In genomic region chr16:88999457-89000206, GRCh38 we compare ENCODE assay signal across 1 cellular context.
TF ChIP-seq lines count a peak whose summit lies in the region.

No MANE protein-coding gene starts in this region.

TF ChIP-seq in K562, 482 proteins besides CTCF, POLR2A, EP300 and RAD21 (continued from another document and continues in another):
- TF ChIP-seq ATF7 (IDR thresholded peaks at IDR 0.05) (peak; percentile 47), ZBED1 (IDR thresholded peaks at IDR 0.05) (no peak), NCOA6 (IDR thresholded peaks at IDR 0.05) (no peak), HMG20A (CRISPR knock-in tag; conservative IDR thresholded peaks at IDR 0.05) (no peak), NFYB (IDR thresholded peaks at IDR 0.05; ENCODE audit: extremely low read depth, insufficient read length) (no peak), ZNF75A (CRISPR knock-in tag; IDR thresholded peaks at IDR 0.05) (no peak), IRF2 (CRISPR knock-in tag; IDR thresholded peaks at IDR 0.05) (no peak), MYNN (IDR thresholded peaks at IDR 0.05) (no peak), MYNN (CRISPR knock-in tag; IDR thresholded peaks at IDR 0.05) (no peak), SIN3A (IDR thresholded peaks at IDR 0.05; ENCODE audit: borderline replicate concordance in 2 of 2, control insufficient read depth in 1 of 2, low read depth in 2 of 2, low read length in 2 of 2) (peak; percentile 38 to 58; a peak in 1 of 4 replicates), VEZF1 (CRISPR knock-in tag; IDR thresholded peaks at IDR 0.05) (peak; percentile 99), CREB3 (tag; conservative IDR thresholded peaks at IDR 0.05; ENCODE audit: low read depth) (0 out of 2 replicates have a peak, but pooled peaks have one; percentile 39), ATF1 (CRISPR knock-in tag; IDR thresholded peaks at IDR 0.05) (peak; percentile 30; the same call in 1 of the 2 replicates), ATF1 (tag; IDR thresholded peaks at IDR 0.05) (peak; percentile 82), MIER1 (IDR thresholded peaks at IDR 0.05; ENCODE audit: low read depth) (0 out of 2 replicates have a peak, but pooled peaks have one; percentile 34), MYC (IDR thresholded peaks at IDR 0.05; ENCODE audit: low read depth, low read length) (peak; percentile 87), MYC (CRISPR knock-in tag; IDR thresholded peaks at IDR 0.05; ENCODE audit: borderline replicate concordance, low read depth) (no peak), COPS2 (conservative IDR thresholded peaks at IDR 0.05) (no peak), ZNF263 (CRISPR knock-in tag; IDR thresholded peaks at IDR 0.05; ENCODE audit: borderline replicate concordance) (peak; percentile 95), AFF1 (IDR thresholded peaks at IDR 0.05; ENCODE audit: low read depth in 1 of 2, partially characterized antibody in 2 of 2) (no peak), ZKSCAN1 (IDR thresholded peaks at IDR 0.05; ENCODE audit: low read depth, low read length) (peak; percentile 11; the same call in 1 of the 2 replicates), HNRNPH1 (optimal IDR thresholded peaks at IDR 0.05; ENCODE audit: low read depth, low read length) (no peak), RAD51 (IDR thresholded peaks at IDR 0.05; ENCODE audit: borderline replicate concordance, low read depth) (no peak), HNRNPLL (IDR thresholded peaks at IDR 0.05; ENCODE audit: low read depth, low read length, poor library complexity, severe bottlenecking) (peak; percentile 45), ID3 (CRISPR knock-in tag; IDR thresholded peaks at IDR 0.05) (no peak), ID3 (tag; IDR thresholded peaks at IDR 0.05) (0 out of 2 replicates have a peak, but pooled peaks have one; percentile 27), NR0B1 (IDR thresholded peaks at IDR 0.05; ENCODE audit: partially characterized antibody) (no peak), HEY1 (CRISPR knock-in tag; IDR thresholded peaks at IDR 0.05; ENCODE audit: borderline replicate concordance) (no peak), ZNF592 (IDR thresholded peaks at IDR 0.05) (peak; percentile 83), ZEB2 (IDR thresholded peaks at IDR 0.05) (peak; percentile 48; the same call in 1 of the 2 replicates), TAF1 (IDR thresholded peaks at IDR 0.05; ENCODE audit: control insufficient read depth, extremely low read depth, insufficient read depth, low read length, severe bottlenecking) (peak; percentile 16), TFAP4 (CRISPR knock-in tag; IDR thresholded peaks at IDR 0.05; ENCODE audit: borderline replicate concordance) (peak; percentile 50; the same call in 1 of the 2 replicates), SMAD4 (CRISPR knock-in tag; conservative IDR thresholded peaks at IDR 0.05) (no peak), L3MBTL2 (IDR thresholded peaks at IDR 0.05) (peak; percentile 93), JUN (IDR thresholded peaks at IDR 0.05; ENCODE audit: borderline replicate concordance, low read depth, low read length) (peak; percentile 28; the same call in 1 of the 2 replicates), JUN (CRISPR knock-in tag; IDR thresholded peaks at IDR 0.05; ENCODE audit: borderline replicate concordance) (no peak), SMARCA5 (IDR thresholded peaks at IDR 0.05) (no peak), NR2C2 (CRISPR knock-in tag; IDR thresholded peaks at IDR 0.05) (no peak), NR2C2 (tag; IDR thresholded peaks at IDR 0.05) (no peak), GATA2 (CRISPR knock-in tag; IDR thresholded peaks at IDR 0.05) (peak; percentile 32; the same call in 1 of the 2 replicates), SAP30 (IDR thresholded peaks at IDR 0.05; ENCODE audit: borderline replicate concordance, insufficient read depth, low read depth, low read length, poor library complexity, severe bottlenecking) (no peak), GTF2E2 (tag; IDR thresholded peaks at IDR 0.05) (no peak), STAT5B (CRISPR knock-in tag; IDR thresholded peaks at IDR 0.05) (no peak), MAX (CRISPR knock-in tag; IDR thresholded peaks at IDR 0.05) (peak; percentile 87), ELF1 (tag; IDR thresholded peaks at IDR 0.05) (no peak), KDM1A (IDR thresholded peaks at IDR 0.05) (peak in 1 of 2 experiments; percentile 30; a peak in 1 of 4 replicates), JUND (IDR thresholded peaks at IDR 0.05; ENCODE audit: borderline replicate concordance, low read depth, low read length) (no peak; the same call in none of the 2 replicates), JUND (tag; IDR thresholded peaks at IDR 0.05; ENCODE audit: borderline replicate concordance, low read depth, low read length) (0 out of 3 replicates have a peak, but pooled peaks have one; percentile 29), CBFB (CRISPR knock-in tag; IDR thresholded peaks at IDR 0.05) (no peak), ZBTB11 (CRISPR knock-in tag; IDR thresholded peaks at IDR 0.05) (0 out of 6 replicates have a peak, but pooled peaks of 1 of the 3 experiments have one; percentile 29), BHLHE40 (IDR thresholded peaks at IDR 0.05; ENCODE audit: low read length) (peak; percentile 82), HDAC6 (IDR thresholded peaks at IDR 0.05; ENCODE audit: low read depth, low read length) (no peak), TAL1 (IDR thresholded peaks at IDR 0.05) (peak; percentile 10; the same call in 1 of the 2 replicates), HDGF (IDR thresholded peaks at IDR 0.05) (no peak), EP400 (IDR thresholded peaks at IDR 0.05) (peak; percentile 56)
